1 cellular context compared by ENCODE assay signal in genomic region chr12:49550853-49551252, GRCh38.
A peak's percentile ranks its signal among the peaks of the same experiment; 100 is the strongest.
TF ChIP-seq lines count a peak whose summit lies in the region.

No MANE protein-coding gene starts in this region.

TF ChIP-seq in HepG2, 621 proteins besides CTCF, POLR2A, EP300 and RAD21 (continued from another document and continues in another):
- TF ChIP-seq CERS6 (CRISPR knock-in tag; IDR thresholded peaks at IDR 0.05) = no peak
- TF ChIP-seq CHD4 (IDR thresholded peaks at IDR 0.05; ENCODE audit: borderline replicate concordance, low read length) = no peak
- no peak for TF ChIP-seq SMARCE1 (IDR thresholded peaks at IDR 0.05; ENCODE audit: borderline replicate concordance)
- no peak for TF ChIP-seq ZNF333 (CRISPR knock-in tag; IDR thresholded peaks at IDR 0.05; ENCODE audit: borderline replicate concordance)
- TF ChIP-seq KLF16 (CRISPR knock-in tag; IDR thresholded peaks at IDR 0.05) = no peak
- no peak for TF ChIP-seq SP1 (IDR thresholded peaks at IDR 0.05)
- no peak for TF ChIP-seq SP1 (CRISPR knock-in tag; IDR thresholded peaks at IDR 0.05)
- TF ChIP-seq NBN (conservative IDR thresholded peaks at IDR 0.05) = no peak
- no peak for TF ChIP-seq ZNF546 (CRISPR knock-in tag; conservative IDR thresholded peaks at IDR 0.05)
- no peak for TF ChIP-seq KDM3A (CRISPR knock-in tag; IDR thresholded peaks at IDR 0.05; ENCODE audit: low read depth)
- TF ChIP-seq CAMTA2 (CRISPR knock-in tag; IDR thresholded peaks at IDR 0.05; ENCODE audit: borderline replicate concordance) = no peak
- TF ChIP-seq MTA3 (CRISPR knock-in tag; IDR thresholded peaks at IDR 0.05) = no peak
- no peak for TF ChIP-seq DDIT3 (CRISPR knock-in tag; IDR thresholded peaks at IDR 0.05)
- no peak for TF ChIP-seq ISL2 (CRISPR knock-in tag; IDR thresholded peaks at IDR 0.05)
- TF ChIP-seq ADNP (CRISPR knock-in tag; IDR thresholded peaks at IDR 0.05) = no peak
- TF ChIP-seq NCOA2 (CRISPR knock-in tag; IDR thresholded peaks at IDR 0.05) = peak; percentile 25; the same call in 1 of the 2 replicates
- no peak for TF ChIP-seq CREBL2 (CRISPR knock-in tag; IDR thresholded peaks at IDR 0.05; ENCODE audit: borderline replicate concordance)
- TF ChIP-seq E2F1 (CRISPR knock-in tag; IDR thresholded peaks at IDR 0.05) = no peak
- no peak for TF ChIP-seq ZNF775 (CRISPR knock-in tag; IDR thresholded peaks at IDR 0.05; ENCODE audit: borderline replicate concordance)
- TF ChIP-seq SPEN (CRISPR knock-in tag; IDR thresholded peaks at IDR 0.05; ENCODE audit: low read depth) = no peak
- no peak for TF ChIP-seq ZHX2 (IDR thresholded peaks at IDR 0.05; ENCODE audit: low read depth)
- no peak for TF ChIP-seq ZHX2 (CRISPR knock-in tag; IDR thresholded peaks at IDR 0.05; ENCODE audit: borderline replicate concordance)
- no peak for TF ChIP-seq ZNF24 (IDR thresholded peaks at IDR 0.05)
- no peak for TF ChIP-seq ZNF577 (CRISPR knock-in tag; IDR thresholded peaks at IDR 0.05; ENCODE audit: borderline replicate concordance, low read depth)
- no peak for TF ChIP-seq ZBED4 (CRISPR knock-in tag; IDR thresholded peaks at IDR 0.05; ENCODE audit: borderline replicate concordance)
- TF ChIP-seq MXD3 (CRISPR knock-in tag; IDR thresholded peaks at IDR 0.05) = no peak
- TF ChIP-seq SIX4 (CRISPR knock-in tag; IDR thresholded peaks at IDR 0.05) = no peak
- TF ChIP-seq TEAD3 (CRISPR knock-in tag; optimal IDR thresholded peaks at IDR 0.05; ENCODE audit: borderline replicate concordance) = peak; percentile 14
- TF ChIP-seq ZNF138 (CRISPR knock-in tag; IDR thresholded peaks at IDR 0.05; ENCODE audit: low read depth) = no peak
- no peak for TF ChIP-seq ETS1 (CRISPR knock-in tag; IDR thresholded peaks at IDR 0.05)
- TF ChIP-seq SIN3B (IDR thresholded peaks at IDR 0.05; ENCODE audit: low read length) = no peak
- no peak for TF ChIP-seq ZBTB4 (CRISPR knock-in tag; IDR thresholded peaks at IDR 0.05; ENCODE audit: borderline replicate concordance)
- TF ChIP-seq NCOA1 (CRISPR knock-in tag; IDR thresholded peaks at IDR 0.05) = no peak
- TF ChIP-seq TRIM24 (CRISPR knock-in tag; IDR thresholded peaks at IDR 0.05) = no peak
- TF ChIP-seq PITX1 (CRISPR knock-in tag; IDR thresholded peaks at IDR 0.05) = no peak
- TF ChIP-seq ZNF326 (CRISPR knock-in tag; IDR thresholded peaks at IDR 0.05; ENCODE audit: borderline replicate concordance) = no peak
- TF ChIP-seq ZNF331 (CRISPR knock-in tag; IDR thresholded peaks at IDR 0.05) = peak; percentile 54; the same call in 1 of the 2 replicates
- no peak for TF ChIP-seq ATF4 (CRISPR knock-in tag; IDR thresholded peaks at IDR 0.05)
- no peak for TF ChIP-seq ZSCAN31 (CRISPR knock-in tag; IDR thresholded peaks at IDR 0.05; ENCODE audit: low read depth)
- no peak for TF ChIP-seq KMT2B (CRISPR knock-in tag; IDR thresholded peaks at IDR 0.05)
- TF ChIP-seq SAP130 (CRISPR knock-in tag; IDR thresholded peaks at IDR 0.05; ENCODE audit: low read depth) = peak; percentile 30; the same call in 1 of the 2 replicates
- no peak for TF ChIP-seq ZNF556 (CRISPR knock-in tag; IDR thresholded peaks at IDR 0.05; ENCODE audit: borderline replicate concordance)
- TF ChIP-seq ZNF235 (CRISPR knock-in tag; IDR thresholded peaks at IDR 0.05; ENCODE audit: borderline replicate concordance) = no peak
- no peak for TF ChIP-seq XBP1 (CRISPR knock-in tag; IDR thresholded peaks at IDR 0.05)
- no peak for TF ChIP-seq ZNF672 (CRISPR knock-in tag; IDR thresholded peaks at IDR 0.05)
- TF ChIP-seq SMAD9 (CRISPR knock-in tag; IDR thresholded peaks at IDR 0.05) = no peak
- no peak for TF ChIP-seq ZSCAN9 (CRISPR knock-in tag; IDR thresholded peaks at IDR 0.05; ENCODE audit: borderline replicate concordance)
- TF ChIP-seq MNT (IDR thresholded peaks at IDR 0.05) = no peak
- TF ChIP-seq ZNF674 (CRISPR knock-in tag; IDR thresholded peaks at IDR 0.05; ENCODE audit: low read depth) = no peak
